10 cellular contexts compared by ENCODE assay signal in the genomic region with DNA sequence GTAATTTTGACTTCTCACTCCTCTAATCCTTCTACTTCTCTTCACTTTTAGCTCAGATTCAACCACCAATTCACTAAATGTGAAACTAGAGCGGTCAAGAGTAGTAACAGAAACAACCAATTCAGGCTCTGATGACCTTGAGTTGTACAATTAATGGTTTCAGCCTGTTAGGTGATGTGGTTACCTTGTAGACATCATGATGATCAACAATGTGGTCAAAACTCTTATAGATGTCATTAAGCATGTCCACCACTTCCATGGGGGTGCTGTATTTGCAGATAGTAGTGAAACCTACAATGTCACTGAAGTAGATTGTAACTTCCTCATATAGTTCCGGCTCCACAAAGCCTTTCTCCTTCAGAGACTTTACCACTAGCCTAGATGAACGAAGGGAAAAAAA. TPM values are rescaled to one million over a fixed set of nuclear protein-coding genes. Genes with fewer than 3 reads are reported as not detected.
DNase-seq lines count a peak whose midpoint lies in the region; ATAC-seq lines count a peak whose summit lies in the region.
"Had no signal": no experiment of that assay in that cellular context is flagged by ENCODE, and none has a peak within 500 bp of the region (broad histone marks: within the 10 kb centered on the region; RNA-seq: fewer than 3 reads in every experiment).

No MANE protein-coding gene starts in this region.

- H3K27ac Mint-ChIP-seq in activated CD8-positive, alpha-beta memory T cell treated with anti-CD3 and anti-CD28 coated beads, Interleukin-2, amount 10 ng/mL, durations not matched to agents 7 days and 5 days, result no peak overlapping the region

- peaks cover 5% of the 10 kb centered on the region for H3K27me3 Mint-ChIP-seq in activated CD8-positive, alpha-beta memory T cell treated with anti-CD3 and anti-CD28 coated beads, Interleukin-2, amount 10 ng/mL, durations not matched to agents 7 days and 5 days

- H3K9me3 Mint-ChIP-seq in activated CD8-positive, alpha-beta memory T cell treated with anti-CD3 and anti-CD28 coated beads, Interleukin-2, amount 10 ng/mL, durations not matched to agents 7 days and 5 days (ENCODE audit: low read depth), result no peaks in the 10 kb centered on the region

- intact Hi-C loops in left colon (cut with DNase I, micrococcal nuclease), result no loop called here

- peak; percentile 31 for DNase-seq in OCI-M1 (lab: John Stamatoyannopoulos, UW)
- DNase-seq in activated CD8-positive, alpha-beta memory T cell treated with anti-CD3 and anti-CD28 coated beads, Interleukin-2, amount 10 ng/mL, durations not matched to agents 7 days and 5 days, result no peak
- DNase-seq in A172 (ENCODE audit: low spot score), result no peak
- DNase-seq in dermis blood vessel endothelial cell, result no peak
- DNase-seq in left colon, result no peak
- DNase-seq: NCI-H1105 treated with DMSO at 0.1 percent for 48 hours had no signal

- ATAC-seq in GM18508 (IDR thresholded peaks at IDR 0.05; ENCODE audit: insufficient read depth, unreplicated experiment) (peak; percentile 65), GM21447 (IDR thresholded peaks at IDR 0.05; ENCODE audit: unreplicated experiment) (peak; percentile 71), HG03135 (IDR thresholded peaks at IDR 0.05; ENCODE audit: unreplicated experiment) (peak; percentile 89), left colon (no peak)
- no peak for ATAC-seq in activated CD8-positive, alpha-beta memory T cell treated with anti-CD3 and anti-CD28 coated beads, Interleukin-2, amount 10 ng/mL, durations not matched to agents 7 days and 5 days
- ATAC-seq: esophagus mucosa had no signal

- CTCF ChIA-PET in activated CD8-positive, alpha-beta memory T cell treated with anti-CD3 and anti-CD28 coated beads, Interleukin-2, amount 10 ng/mL, durations not matched to agents 7 days and 5 days (lab: Charles Lee), result no interaction called here

- no peaks in the 10 kb centered on the region for H3K36me3 Mint-ChIP-seq in activated CD8-positive, alpha-beta memory T cell treated with anti-CD3 and anti-CD28 coated beads, Interleukin-2, amount 10 ng/mL, durations not matched to agents 7 days and 5 days

- no peaks in the 10 kb centered on the region for H3K4me1 Mint-ChIP-seq in activated CD8-positive, alpha-beta memory T cell treated with anti-CD3 and anti-CD28 coated beads, Interleukin-2, amount 10 ng/mL, durations not matched to agents 7 days and 5 days

- no peak overlapping the region for H3K4me3 Mint-ChIP-seq in activated CD8-positive, alpha-beta memory T cell treated with anti-CD3 and anti-CD28 coated beads, Interleukin-2, amount 10 ng/mL, durations not matched to agents 7 days and 5 days

RNA-seq across cellular contexts. Expression of gene PLBD1, which starts 54.1 kb away (rescaled TPM):
- not detected for total RNA-seq in activated CD8-positive, alpha-beta memory T cell treated with anti-CD3 and anti-CD28 coated beads, Interleukin-2, amount 10 ng/mL, durations not matched to agents 7 days and 5 days
- total RNA-seq in A172 (2014; rRNA removed; shearing (Covaris generic)), result not detected in 2 replicates
- total RNA-seq in dermis blood vessel endothelial cell (0.34 and 1.4 TPM in 2 replicates), left colon (10 to 100 TPM; 58.0 to 65.5 TPM)

Comparison
In these comparisons a context has a peak if more than half of its experiments do, and no peak if none do; other contexts are left out.
1. ATAC-seq: peak in GM18508 (single experiment), GM21447 (single experiment) and HG03135 (single experiment); none in activated CD8-positive, alpha-beta memory T cell treated with anti-CD3 and anti-CD28 coated beads, Interleukin-2, amount 10 ng/mL, durations not matched to agents 7 days and 5 days (single experiment) and left colon (single experiment).
2. RNA of gene PLBD1, which starts 54.1 kb away (total RNA-seq): 58.0 to 65.5 TPM in left colon; 0.34 to 1.4 TPM in dermis blood vessel endothelial cell, not detected in activated CD8-positive, alpha-beta memory T cell treated with anti-CD3 and anti-CD28 coated beads, Interleukin-2, amount 10 ng/mL, durations not matched to agents 7 days and 5 days and not detected in A172; every median in the first group is over 10 times any median in the second.